ENCODE assay signal across 8 cellular contexts in the genomic region with DNA sequence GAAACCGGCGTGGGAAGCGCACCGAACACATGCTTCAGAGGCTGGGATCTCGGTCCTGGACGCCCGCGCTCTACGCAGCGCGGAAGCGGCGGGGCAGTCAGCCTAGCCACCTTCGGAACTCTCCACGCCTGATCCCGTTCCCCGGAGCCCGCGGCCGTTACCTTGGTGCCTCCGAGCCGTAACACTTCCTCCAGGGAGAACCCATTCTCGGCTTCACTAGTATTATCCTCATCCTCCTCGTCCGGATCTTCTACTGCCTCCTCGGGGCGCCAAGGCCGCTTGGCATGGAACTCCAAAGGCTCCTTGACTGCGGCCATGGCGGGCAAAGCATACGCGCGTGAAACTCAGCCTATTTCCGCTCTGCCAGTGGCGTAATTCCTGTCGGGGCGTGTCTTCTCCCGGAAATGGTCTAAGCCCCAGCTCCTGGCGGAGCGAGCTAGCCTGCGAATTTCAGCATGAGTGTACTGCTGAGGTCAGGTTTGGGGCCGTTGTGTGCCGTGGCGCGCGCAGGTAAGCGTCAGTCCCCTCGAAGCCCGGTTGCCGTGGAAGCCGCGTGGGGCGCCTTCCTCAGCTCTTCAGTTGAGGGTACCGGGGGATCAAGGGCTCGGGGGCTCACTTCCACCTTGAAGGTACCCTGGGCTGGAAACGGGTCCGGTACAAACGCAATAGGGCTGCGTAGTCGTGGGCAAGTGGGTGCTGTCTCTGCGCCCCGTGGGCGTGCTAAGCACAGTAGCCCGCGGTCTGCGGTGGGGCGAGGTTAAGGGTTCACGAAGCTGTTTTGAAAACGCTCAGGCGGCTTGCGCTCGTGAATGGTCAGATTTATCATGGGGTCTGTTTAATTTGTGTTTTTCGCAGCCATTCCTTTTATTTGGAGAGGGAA. TPM values are rescaled to one million over a fixed set of nuclear protein-coding genes. Genes with fewer than 3 reads are reported as not detected.
DNase-seq lines count a peak whose midpoint lies in the region; ATAC-seq and TF ChIP-seq lines count a peak whose summit lies in the region.

CEBPZ (minus strand) TSS at position 346 of the 880 bp plus-strand sequence; CDS start at position 317, 29 bp downstream.
A gene with protein sequence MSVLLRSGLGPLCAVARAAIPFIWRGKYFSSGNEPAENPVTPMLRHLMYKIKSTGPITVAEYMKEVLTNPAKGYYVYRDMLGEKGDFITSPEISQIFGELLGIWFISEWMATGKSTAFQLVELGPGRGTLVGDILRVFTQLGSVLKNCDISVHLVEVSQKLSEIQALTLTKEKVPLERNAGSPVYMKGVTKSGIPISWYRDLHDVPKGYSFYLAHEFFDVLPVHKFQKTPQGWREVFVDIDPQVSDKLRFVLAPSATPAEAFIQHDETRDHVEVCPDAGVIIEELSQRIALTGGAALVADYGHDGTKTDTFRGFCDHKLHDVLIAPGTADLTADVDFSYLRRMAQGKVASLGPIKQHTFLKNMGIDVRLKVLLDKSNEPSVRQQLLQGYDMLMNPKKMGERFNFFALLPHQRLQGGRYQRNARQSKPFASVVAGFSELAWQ (plus strand): TSS at position 408 of the 880 bp plus-strand sequence. CDS start 48 bp downstream, at position 456.

- H3K36me3 Mint-ChIP-seq in activated T-cell treated with anti-CD3 and anti-CD28 coated beads, Interleukin-2, amount 50 U/mL, for 72 hours (ENCODE audit: insufficient read depth in 2 of 2): peaks cover 10 to 28% of the 10 kb centered on the region in 2 donors
- H3K36me3 Mint-ChIP-seq in naive thymus-derived CD4-positive, alpha-beta T cell: peaks cover 5 to 30% (median 29%) of the 10 kb centered on the region in 5 donors
- H3K36me3 Mint-ChIP-seq in stimulated activated naive B cell treated with anti-CD40 and anti-IgM and Interleukin-4, amounts not matched to agents 10 μg/mL and 1 μg/mL and 100 μg/mL, for 72 hours: peaks cover 20 to 26% of the 10 kb centered on the region in 2 donors

- no peaks in the 10 kb centered on the region for H3K27me3 ChIP-seq in Peyer's patch
- no peaks in the 10 kb centered on the region for H3K27me3 ChIP-seq in naive thymus-derived CD4-positive, alpha-beta T cell (ENCODE audit: control insufficient read depth in 2 of 2, insufficient read depth in 2 of 2, low read length in 2 of 2)

- in situ Hi-C loops in KBM-7 (cut with MboI; ENCODE audit: low pct_unique_long_range_greater_than_20kb, low sequenced_read_pairs): no loop called here

- H3K9me3 ChIP-seq in Peyer's patch: no peaks in the 10 kb centered on the region
- H3K9me3 ChIP-seq in naive thymus-derived CD4-positive, alpha-beta T cell (ENCODE audit: control insufficient read depth in 2 of 3, low read length in 3 of 3): no peaks in the 10 kb centered on the region

- H3K27ac ChIP-seq in Peyer's patch: peak within 1 kb of the TSS; percentile 80 to 96 (median 88)
- peak within 1 kb of the TSS; percentile 93 for H3K27ac ChIP-seq in naive thymus-derived CD4-positive, alpha-beta T cell (ENCODE audit: low read depth, low read length)

- H3K27ac Mint-ChIP-seq in activated T-cell treated with anti-CD3 and anti-CD28 coated beads, Interleukin-2, amount 50 U/mL, for 72 hours: no peak within 1 kb of the TSS
- H3K27ac Mint-ChIP-seq in naive thymus-derived CD4-positive, alpha-beta T cell: no peak within 1 kb of the TSS
- H3K27ac Mint-ChIP-seq in stimulated activated naive B cell treated with anti-CD40 and anti-IgM and Interleukin-4, amounts not matched to agents 10 μg/mL and 1 μg/mL and 100 μg/mL, for 72 hours: no peak within 1 kb of the TSS

- intact Hi-C loops in naive thymus-derived CD4-positive, alpha-beta T cell (cut with micrococcal nuclease): loop anchor here (1.0 to 5.0 kb wide), 11 partner anchors 13 to 265 kb away; partner anchors contain the start of genes CEBPZOS (in 2 of the 2), GPATCH11 (in 2 of the 2), HEATR5B (in 2 of the 2) and PRKD3 (in 2 of the 2)

- peak in 1 of 6 experiments; percentile 7 for TF ChIP-seq CTCF in Peyer's patch (IDR thresholded peaks at IDR 0.05)
- no peak for TF ChIP-seq CTCF in fibroblast of mammary gland (conservative IDR thresholded peaks at IDR 0.05; ENCODE audit: control insufficient read depth, insufficient read depth, low read depth, low read length)

- no peaks in the 10 kb centered on the region for H3K27me3 Mint-ChIP-seq in activated T-cell treated with anti-CD3 and anti-CD28 coated beads, Interleukin-2, amount 50 U/mL, for 72 hours (ENCODE audit: low read depth)
- H3K27me3 Mint-ChIP-seq in naive thymus-derived CD4-positive, alpha-beta T cell: no peaks in the 10 kb centered on the region
- H3K27me3 Mint-ChIP-seq in stimulated activated naive B cell treated with anti-CD40 and anti-IgM and Interleukin-4, amounts not matched to agents 10 μg/mL and 1 μg/mL and 100 μg/mL, for 72 hours: no peaks in the 10 kb centered on the region

- DNase-seq in DMS79 (lab: John Stamatoyannopoulos, UW): peak; percentile 78
- peak; percentile 89 for DNase-seq in KBM-7
- DNase-seq in Peyer's patch: peak; percentile 86 to 97 (median 92)
- peak; percentile 91 to 95 for DNase-seq in activated T-cell treated with anti-CD3 and anti-CD28 coated beads, Interleukin-2, amount 50 U/mL, for 72 hours
- peak; percentile 93 for DNase-seq in fibroblast of mammary gland (ENCODE audit: low read depth)
- DNase-seq in naive thymus-derived CD4-positive, alpha-beta T cell: peak; percentile 71 to 87 (median 84)
- DNase-seq in stimulated activated naive B cell treated with anti-CD40 and anti-IgM and Interleukin-4, amounts not matched to agents 10 μg/mL and 1 μg/mL and 100 μg/mL, for 72 hours: peak; percentile 89

- no peak within 1 kb of the TSS for H3K4me3 Mint-ChIP-seq in activated T-cell treated with anti-CD3 and anti-CD28 coated beads, Interleukin-2, amount 50 U/mL, for 72 hours
- no peak within 1 kb of the TSS for H3K4me3 Mint-ChIP-seq in naive thymus-derived CD4-positive, alpha-beta T cell
- H3K4me3 Mint-ChIP-seq in stimulated activated naive B cell treated with anti-CD40 and anti-IgM and Interleukin-4, amounts not matched to agents 10 μg/mL and 1 μg/mL and 100 μg/mL, for 72 hours: no peak within 1 kb of the TSS

- H3K36me3 ChIP-seq in Peyer's patch: peaks cover 0 to 32% (median 0%) of the 10 kb centered on the region in 3 donors
- H3K36me3 ChIP-seq in naive thymus-derived CD4-positive, alpha-beta T cell (ENCODE audit: control insufficient read depth in 2 of 3, insufficient read depth in 3 of 3, low read length in 3 of 3): peaks cover 0 to 32% (median 19%) of the 10 kb centered on the region in 3 experiments

- peaks cover 15% of the 10 kb centered on the region for H3K4me1 Mint-ChIP-seq in activated T-cell treated with anti-CD3 and anti-CD28 coated beads, Interleukin-2, amount 50 U/mL, for 72 hours (ENCODE audit: low read depth)
- H3K4me1 Mint-ChIP-seq in naive thymus-derived CD4-positive, alpha-beta T cell: peaks cover 25 to 54% (median 43%) of the 10 kb centered on the region in 7 donors
- peaks cover 18 to 32% of the 10 kb centered on the region in 2 donors for H3K4me1 Mint-ChIP-seq in stimulated activated naive B cell treated with anti-CD40 and anti-IgM and Interleukin-4, amounts not matched to agents 10 μg/mL and 1 μg/mL and 100 μg/mL, for 72 hours

- ATAC-seq in GM21723 (IDR thresholded peaks at IDR 0.05; ENCODE audit: unreplicated experiment): peak; percentile 96
- ATAC-seq in activated T-cell treated with anti-CD3 and anti-CD28 coated beads, Interleukin-2, amount 50 U/mL, for 72 hours (replicated peaks in 1 of 2): peak; percentile 96 to 98
- ATAC-seq in naive thymus-derived CD4-positive, alpha-beta T cell: peak; percentile 95
- ATAC-seq in stimulated activated naive B cell treated with anti-CD40 and anti-IgM and Interleukin-4, amounts not matched to agents 10 μg/mL and 1 μg/mL and 100 μg/mL, for 72 hours (replicated peaks): peak; percentile 95

- H3K4me3 ChIP-seq in Peyer's patch (peak within 1 kb of the TSS; percentile 72 to 87 (median 80)), fibroblast of mammary gland (ENCODE audit: control insufficient read depth, low read depth, low read length) (peak within 1 kb of the TSS; percentile 98)
- peak within 1 kb of the TSS; percentile 84 for H3K4me3 ChIP-seq in naive thymus-derived CD4-positive, alpha-beta T cell (ENCODE audit: low read length)

- H3K4me1 ChIP-seq in Peyer's patch: peaks cover 3 to 32% (median 8%) of the 10 kb centered on the region in 4 donors
- H3K4me1 ChIP-seq in naive thymus-derived CD4-positive, alpha-beta T cell (ENCODE audit: control insufficient read depth in 2 of 2, insufficient read depth in 2 of 2, low read length in 2 of 2): peaks cover 31 to 39% of the 10 kb centered on the region in 2 donors

- TF ChIP-seq POLR2A in Peyer's patch (IDR thresholded peaks at IDR 0.05): peak; percentile 61 to 74

- POLR2A ChIA-PET in naive thymus-derived CD4-positive, alpha-beta T cell (lab: Charles Lee): interaction anchor here (0.7 to 2.2 kb wide), 10 partner anchors 12 to 1520 kb away, joined by 3 to 14 read pairs (median 3); partner anchors contain the start of gene SRSF7

- CTCF ChIA-PET in naive thymus-derived CD4-positive, alpha-beta T cell (lab: Charles Lee): interaction anchor here (1.1 kb wide), 1 partner anchor 9 kb away, joined by 5 read pairs; no protein-coding TSS in a partner anchor

- H3K9me3 Mint-ChIP-seq in activated T-cell treated with anti-CD3 and anti-CD28 coated beads, Interleukin-2, amount 50 U/mL, for 72 hours: peaks cover 0 to 2% of the 10 kb centered on the region in 2 donors
- peaks cover 0 to 1% (median 0%) of the 10 kb centered on the region in 11 donors for H3K9me3 Mint-ChIP-seq in naive thymus-derived CD4-positive, alpha-beta T cell
- no peaks in the 10 kb centered on the region for H3K9me3 Mint-ChIP-seq in stimulated activated naive B cell treated with anti-CD40 and anti-IgM and Interleukin-4, amounts not matched to agents 10 μg/mL and 1 μg/mL and 100 μg/mL, for 72 hours

RNA-seq across cellular contexts. Expression of gene CEBPZ, which starts in this region (rescaled TPM):
- 100 to 1,000 TPM in 1 of 4 donors, 10 to 100 TPM in 3; 21.0 to 104 (median 32.1) TPM for total RNA-seq in Peyer's patch
- total RNA-seq in activated T-cell treated with anti-CD3 and anti-CD28 coated beads, Interleukin-2, amount 50 U/mL, for 72 hours: 10 to 100 TPM; 52.6 to 67.7 TPM
- total RNA-seq in naive thymus-derived CD4-positive, alpha-beta T cell: 10 to 100 TPM; 40.4 to 67.6 (median 56.4) TPM
- polyA plus RNA-seq in naive thymus-derived CD4-positive, alpha-beta T cell: 10 to 100 TPM; 27.1 to 32.5 TPM

RNA-seq across cellular contexts. Expression of the second gene that starts in this region (rescaled TPM):
- total RNA-seq in Peyer's patch: 10 to 100 TPM; 16.8 to 39.6 (median 22.0) TPM
- 10 to 100 TPM; 30.6 to 33.4 TPM for total RNA-seq in activated T-cell treated with anti-CD3 and anti-CD28 coated beads, Interleukin-2, amount 50 U/mL, for 72 hours
- total RNA-seq in naive thymus-derived CD4-positive, alpha-beta T cell: 10 to 100 TPM; 21.6 to 38.2 (median 28.5) TPM
- 10 to 100 TPM in 1 of 2 donors, 1 to 10 TPM in 1; 9.5 to 11.7 TPM for polyA plus RNA-seq in naive thymus-derived CD4-positive, alpha-beta T cell

Comparison
In these comparisons a context has a peak if more than half of its experiments do, and no peak if none do; other contexts are left out.
1. Peak in every context shown above with its lines: DNase-seq, ATAC-seq, H3K4me3 ChIP-seq and H3K27ac ChIP-seq.